8 cellular contexts compared by ENCODE assay signal in genomic region chr10:14604181-14605142, GRCh38.
DNase-seq lines count a peak whose midpoint lies in the region; ATAC-seq, FAIRE-seq and TF ChIP-seq lines count a peak whose summit lies in the region.

No MANE protein-coding gene starts in this region.

- peak overlapping the region; percentile 93 to 96 (median 94) for H3K4me3 Mint-ChIP-seq in nephron

- H2AFZ ChIP-seq in PC-9: peak overlapping the region; percentile 75

- ATAC-seq in HG03439 (IDR thresholded peaks at IDR 0.05; ENCODE audit: unreplicated experiment): peak; percentile 52

- H3K27me3 ChIP-seq in BLaER1 treated with 17β-estradiol and CSF1 and Interleukin-3, amounts not matched to agents 10 nM and 100 nM: no peaks in the 10 kb centered on the region
- H3K27me3 ChIP-seq in PC-9 (ENCODE audit: insufficient read depth, low read depth) (no peaks in the 10 kb centered on the region), stomach smooth muscle (ENCODE audit: control insufficient read depth in 1 of 2, insufficient read depth in 2 of 2, low read length in 2 of 2) (no peaks in the 10 kb centered on the region)

- peak overlapping the region; percentile 79 to 99 (median 94) for H3K4me3 ChIP-seq in BLaER1 treated with 17β-estradiol and CSF1 and Interleukin-3, amounts not matched to agents 10 nM and 100 nM
- peak overlapping the region; percentile 81 for H3K4me3 ChIP-seq in PC-9
- H3K4me3 ChIP-seq in fibroblast of the aortic adventitia (ENCODE audit: low read depth, low read length): peak overlapping the region; percentile 71
- peak overlapping the region; percentile 75 to 82 for H3K4me3 ChIP-seq in stomach smooth muscle (ENCODE audit: low read length in 2 of 2)

- no peaks in the 10 kb centered on the region for H3K9me2 ChIP-seq in PC-9 (ENCODE audit: insufficient read depth)

- peaks cover 0 to 40% (median 34%) of the 10 kb centered on the region in 11 experiments; a peak in 21 of 22 replicates for H3K36me3 ChIP-seq in BLaER1 treated with 17β-estradiol and CSF1 and Interleukin-3, amounts not matched to agents 10 nM and 100 nM
- H3K36me3 ChIP-seq in PC-9 (ENCODE audit: low read depth) (peaks cover 10% of the 10 kb centered on the region), stomach smooth muscle (ENCODE audit: control insufficient read depth in 2 of 2, insufficient read depth in 2 of 2, low read length in 2 of 2) (no peaks in the 10 kb centered on the region)

- peaks cover 55 to 73% (median 64%) of the 10 kb centered on the region in 10 experiments for H3K4me1 ChIP-seq in BLaER1 treated with 17β-estradiol and CSF1 and Interleukin-3, amounts not matched to agents 10 nM and 100 nM
- peaks cover 29% of the 10 kb centered on the region for H3K4me1 ChIP-seq in PC-9 (replicated peaks; ENCODE audit: insufficient read depth)
- H3K4me1 ChIP-seq in stomach smooth muscle (ENCODE audit: control insufficient read depth, insufficient read depth, low read length): peaks cover 11% of the 10 kb centered on the region

- H3K9me3 Mint-ChIP-seq in nephron: no peaks in the 10 kb centered on the region

- CTCF ChIA-PET in PC-9 (lab: Charles Lee): interaction anchor here (0.6 kb wide), 1 partner anchor 560 kb away, joined by 9 read pairs; no protein-coding TSS in a partner anchor

- H3K79me2 ChIP-seq in PC-9 (ENCODE audit: low read depth): peaks cover 42% of the 10 kb centered on the region

- peaks cover 34% of the 10 kb centered on the region for H3K4me1 Mint-ChIP-seq in nephron

- H3K4me2 ChIP-seq in BLaER1 treated with 17β-estradiol and CSF1 and Interleukin-3, amounts not matched to agents 10 nM and 100 nM: peak overlapping the region; percentile 80 to 95 (median 89)
- peak overlapping the region; percentile 100 for H3K4me2 ChIP-seq in PC-9

- peaks cover 21% of the 10 kb centered on the region for H3F3A ChIP-seq in PC-9 (ENCODE audit: insufficient read depth, low read depth)

- DNase-seq in GM19239 (ENCODE audit: insufficient read length, low spot score): peak; percentile 63
- DNase-seq in PC-9: peak in 1 of 2 experiments; percentile 81
- peak; percentile 69 for DNase-seq in activated gamma-delta T cell treated with Interleukin-2 at 50 U/mL for 16 hours
- peak; percentile 62 for DNase-seq in fibroblast of the aortic adventitia (ENCODE audit: low read depth)

- H3K27me3 Mint-ChIP-seq in nephron (ENCODE audit: low read depth): peaks cover 18% of the 10 kb centered on the region

- H3K9me3 ChIP-seq in BLaER1 treated with 17β-estradiol and CSF1 and Interleukin-3, amounts not matched to agents 10 nM and 100 nM (replicated peaks in 1 of 11): peaks cover 0 to 12% (median 0%) of the 10 kb centered on the region in 11 experiments; a peak in 4 of 22 replicates
- no peaks in the 10 kb centered on the region for H3K9me3 ChIP-seq in PC-9 (ENCODE audit: insufficient read depth, low read depth)
- no peaks in the 10 kb centered on the region for H3K9me3 ChIP-seq in stomach smooth muscle (ENCODE audit: control insufficient read depth in 2 of 2, low read length in 2 of 2)

- FAIRE-seq in GM19239 (lab: Jason Lieb, UNC): no peak

- peaks cover 10 to 47% (median 44%) of the 10 kb centered on the region in 11 experiments; a peak in 21 of 22 replicates for H4K20me1 ChIP-seq in BLaER1 treated with 17β-estradiol and CSF1 and Interleukin-3, amounts not matched to agents 10 nM and 100 nM
- peaks cover 20% of the 10 kb centered on the region for H4K20me1 ChIP-seq in PC-9 (ENCODE audit: insufficient read depth)

- TF ChIP-seq CTCF in PC-9 (conservative IDR thresholded peaks at IDR 0.05) (no peak), fibroblast of the aortic adventitia (IDR thresholded peaks at IDR 0.05; ENCODE audit: insufficient read depth, low read length) (no peak), nephron (IDR thresholded peaks at IDR 0.05; ENCODE audit: unreplicated experiment in 3 of 3) (no peak)

- POLR2A ChIA-PET in PC-9 (lab: Charles Lee; ENCODE audit: unreplicated experiment): interaction anchor here (0.6 to 1.1 kb wide), 6 partner anchors 10 to 144 kb away, joined by 3 to 7 read pairs (median 5); no protein-coding TSS in a partner anchor

- H3K9ac ChIP-seq in BLaER1 treated with 17β-estradiol and CSF1 and Interleukin-3, amounts not matched to agents 10 nM and 100 nM: peak overlapping the region; percentile 93 to 99 (median 96)
- peak overlapping the region; percentile 72 to 75 for H3K9ac ChIP-seq in stomach smooth muscle (ENCODE audit: low read length in 2 of 2)

- peaks cover 20% of the 10 kb centered on the region for H3K36me3 Mint-ChIP-seq in nephron (ENCODE audit: low read depth)

- H3K27ac ChIP-seq in BLaER1 treated with 17β-estradiol and CSF1 and Interleukin-3, amounts not matched to agents 10 nM and 100 nM: peak overlapping the region; percentile 74 to 98 (median 93)
- H3K27ac ChIP-seq in PC-9 (peak overlapping the region; percentile 95), stomach smooth muscle (ENCODE audit: low read length) (peak overlapping the region; percentile 1)

- peak overlapping the region; percentile 58 to 93 (median 90) for H3K27ac Mint-ChIP-seq in nephron

- intact Hi-C loops in PC-9 (cut with micrococcal nuclease; ENCODE audit: unreplicated experiment): loop anchor here (1.0 to 2.0 kb wide), 4 partner anchors 49 to 274 kb away; partner anchors contain the start of gene SUV39H2

- BruUV-seq in PC-9 (replicated peaks; lab: Mats Ljungman, UMichigan): TSS peak; percentile 96

Comparison
In these comparisons a context has a peak if more than half of its experiments do, and no peak if none do; other contexts are left out.
1. H3K27ac ChIP-seq: peak in every context shown above with its lines; median percentile 95 in PC-9; 93 in BLaER1 treated with 17β-estradiol and CSF1 and Interleukin-3, amounts not matched to agents 10 nM and 100 nM; 1 in stomach smooth muscle.